In the genomic region with DNA sequence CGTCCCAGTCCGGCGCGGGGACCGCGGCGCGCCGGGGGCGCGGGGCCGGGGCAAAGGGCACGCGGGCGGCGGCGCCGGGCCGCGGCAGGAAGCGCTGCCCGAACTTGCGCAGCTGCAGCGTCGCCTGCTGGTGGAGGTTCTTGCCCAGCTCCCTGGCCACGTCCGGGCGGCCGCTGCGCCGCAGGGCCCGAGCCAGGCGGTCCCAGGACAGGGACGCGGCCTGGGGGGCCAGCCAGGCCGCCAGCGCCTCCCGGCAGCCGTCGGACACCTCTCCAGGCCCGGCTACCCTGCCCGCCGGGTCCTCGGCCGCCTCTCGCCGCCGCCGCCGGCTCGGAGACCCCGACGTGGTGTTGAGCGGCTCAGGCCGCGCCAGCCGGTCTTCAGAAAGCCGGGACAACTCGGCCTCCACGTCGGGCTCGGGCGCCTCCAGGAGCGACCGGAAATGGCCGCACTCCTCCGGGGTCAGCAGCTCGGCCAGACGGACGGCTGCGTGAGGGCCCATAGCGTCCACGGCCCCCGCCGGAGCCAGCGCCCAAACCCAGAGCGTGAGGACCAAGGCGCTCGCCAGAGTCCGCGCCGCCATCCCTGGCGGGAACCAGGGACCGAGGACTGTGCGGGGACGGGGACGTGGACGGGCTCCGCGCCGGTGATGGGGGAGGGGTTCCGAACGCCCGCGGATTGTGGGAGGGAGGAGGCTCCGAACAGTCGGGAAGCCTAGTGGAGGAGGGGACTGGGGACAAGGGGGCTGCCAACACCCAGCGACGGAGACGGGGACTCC, we compare ENCODE assay signal across 8 cellular contexts. TPM values are rescaled to one million over a fixed set of nuclear protein-coding genes. Genes with fewer than 3 reads are reported as not detected.
DNase-seq lines count a peak whose midpoint lies in the region; ATAC-seq, FAIRE-seq and TF ChIP-seq lines count a peak whose summit lies in the region.

No MANE protein-coding gene starts in this region.

- peak overlapping the region; percentile 46; the same call in 1 of the 2 replicates for H2BK15ac ChIP-seq in H1 (ENCODE audit: low read length)

- H4K5ac ChIP-seq in H1 (ENCODE audit: insufficient read length, low read depth, low read length): no peak overlapping the region

- H2BK20ac ChIP-seq in H1 (ENCODE audit: low read length): no peak overlapping the region

- ATAC-seq in GM18519 (IDR thresholded peaks at IDR 0.05; ENCODE audit: low FRiP score, unreplicated experiment) (no peak), GM19035 (IDR thresholded peaks at IDR 0.05; ENCODE audit: unreplicated experiment) (no peak)

- H4K8ac ChIP-seq in H1 (ENCODE audit: extremely low read depth, insufficient read depth, low read length): peak overlapping the region; percentile 87

- H4K91ac ChIP-seq in H1 (replicated peaks; ENCODE audit: insufficient read length, low read length): no peak overlapping the region

- H3K18ac ChIP-seq in H1 (ENCODE audit: extremely low read depth, low read length): peak overlapping the region; percentile 76

- TF ChIP-seq CTCF in GM10266 (IDR thresholded peaks at IDR 0.05; ENCODE audit: control insufficient read depth, insufficient read depth, low read depth, missing control alignments) (peak; percentile 64), H1 (IDR thresholded peaks at IDR 0.05; ENCODE audit: control extremely low read depth in 1 of 3, insufficient read depth in 1 of 3, low read depth in 1 of 3, low read length in 3 of 3) (peak; percentile 79 to 93 (median 83))

- peaks cover 4% of the 10 kb centered on the region; the same call in 1 of the 2 replicates for H3K23me2 ChIP-seq in H1 (ENCODE audit: low read depth, low read length)

- 5% methylated on average over 44 of the region's 100 CpGs; no CpG with 5 or more reads in 1 of the 2 experiments for WGBS in H1 (ENCODE audit: extremely low coverage in 1 of 2, insufficient coverage in 1 of 2, insufficient read length in 1 of 2, insufficient replicate concordance in 2 of 2, low coverage in 1 of 2, low lambda C conversion rate in 2 of 2, missing lambda C conversion rate in 1 of 2), 2 experiments

- POLR2A ChIA-PET in H1 (lab: Charles Lee; ENCODE audit: partially characterized antibody): interaction anchor here (0.6 to 3.2 kb wide), 14 partner anchors 9 to 425 kb away, joined by 3 to 14 read pairs (median 4); no protein-coding TSS in a partner anchor

- TF ChIP-seq POLR2A in H1 (IDR thresholded peaks at IDR 0.05; ENCODE audit: control extremely low read depth in 1 of 2, low read depth in 2 of 2, low read length in 2 of 2): no peak; a peak in 1 of 3 replicates

- H2AK5ac ChIP-seq in H1 (ENCODE audit: low read depth, low read length): no peak overlapping the region

- H3K4me1 ChIP-seq in H1 (replicated peaks in 1 of 4; ENCODE audit: control insufficient read depth in 3 of 4, insufficient read depth in 4 of 4, low read length in 3 of 4): peaks cover 0 to 8% (median 2%) of the 10 kb centered on the region in 4 experiments; a peak in 5 of 7 replicates

- H3K4me3 ChIP-seq in H1 (ENCODE audit: extremely low read depth in 1 of 4, insufficient read depth in 2 of 4, low read depth in 3 of 4, low read length in 4 of 4): peak overlapping the region; percentile 42 to 79 (median 60)

- no peak overlapping the region for H2BK5ac ChIP-seq in H1 (ENCODE audit: low read depth, low read length)

- no peaks in the 10 kb centered on the region for H3K36me3 ChIP-seq in H1 (ENCODE audit: control insufficient read depth in 2 of 4, insufficient read depth in 4 of 4, low read length in 3 of 4)

- TF ChIP-seq EP300 in H1 (IDR thresholded peaks at IDR 0.05; ENCODE audit: borderline replicate concordance in 1 of 2, low read depth in 2 of 2, low read length in 2 of 2): no peak

- no peak overlapping the region for H2BK120ac ChIP-seq in H1 (replicated peaks; ENCODE audit: low read depth, low read length)

- no peak overlapping the region for H3K27ac ChIP-seq in H1 (ENCODE audit: low read depth, low read length)

- H2BK12ac ChIP-seq in H1 (ENCODE audit: low read depth, low read length): peak overlapping the region; percentile 52; the same call in 1 of the 2 replicates

- H3K4ac ChIP-seq in H1 (replicated peaks; ENCODE audit: insufficient read length, low read depth, low read length): no peak overlapping the region

- peak overlapping the region; percentile 49 to 92 for H3K4me2 ChIP-seq in H1 (ENCODE audit: insufficient read depth in 1 of 2, low read depth in 2 of 2, low read length in 2 of 2)

- no peaks in the 10 kb centered on the region for H3K9me3 ChIP-seq in H1 (ENCODE audit: insufficient read depth in 2 of 2, low read depth in 1 of 2, low read length in 1 of 2)

- H3K79me2 ChIP-seq in H1 (ENCODE audit: control insufficient read depth in 1 of 2, insufficient read depth in 2 of 2, low read length in 2 of 2): no peaks in the 10 kb centered on the region

- peak; percentile 57 to 74; a peak in 3 of 4 replicates for TF ChIP-seq RAD21 in H1 (IDR thresholded peaks at IDR 0.05 in 1 of 2, conservative IDR thresholded peaks at IDR 0.05 in 1 of 2; ENCODE audit: low read depth in 2 of 2, low read length in 2 of 2)

- H2AFZ ChIP-seq in H1 (ENCODE audit: low read length): peak overlapping the region; percentile 26; the same call in 1 of the 2 replicates

- no peak overlapping the region for H3K56ac ChIP-seq in H1 (replicated peaks; ENCODE audit: insufficient read length, low read depth, low read length)

- H3K79me1 ChIP-seq in H1 (ENCODE audit: low read depth, low read length): no peaks in the 10 kb centered on the region

- no peak for FAIRE-seq in H1 (lab: Jason Lieb, UNC)

- H3K23ac ChIP-seq in H1 (ENCODE audit: insufficient read length): no peak overlapping the region

- H3K14ac ChIP-seq in H1 (ENCODE audit: insufficient read length): no peak overlapping the region

- DNase-seq in GM10266 (ENCODE audit: extremely low spot score): peak; percentile 84
- DNase-seq in NCI-H2171 (lab: John Stamatoyannopoulos, UW): peak; percentile 55
- peak in 2 of 3 experiments; percentile 39 to 56 for DNase-seq in activated CD8-positive, alpha-beta memory T cell treated with anti-CD3 and anti-CD28 coated beads for 48 hours (ENCODE audit: low read depth in 2 of 3, low spot score in 2 of 3)
- peak in 1 of 2 experiments; percentile 86 for DNase-seq in H1 (ENCODE audit: low read depth in 1 of 2, low spot score in 2 of 2)
- peak; percentile 71 for DNase-seq in medulla oblongata (ENCODE audit: extremely low spot score)
- peak; percentile 37 to 58 (median 40) for DNase-seq in stimulated activated CD4-positive, alpha-beta T cell treated with anti-CD3 and anti-CD28 coated beads, TNF-alpha, amount 100 ng/mL, for 4 hours (ENCODE audit: low read depth in 3 of 3)

- H3K27me3 ChIP-seq in H1 (replicated peaks in 1 of 4; ENCODE audit: control insufficient read depth in 3 of 4, extremely low read depth in 1 of 4, insufficient read depth in 3 of 4, low read length in 3 of 4): peaks cover 0 to 43% (median 27%) of the 10 kb centered on the region in 4 experiments; a peak in 5 of 7 replicates

- peaks cover 0 to 3% of the 10 kb centered on the region in 2 experiments for H4K20me1 ChIP-seq in H1 (replicated peaks in 1 of 2; ENCODE audit: control insufficient read depth in 1 of 2, insufficient read depth in 2 of 2, low read length in 2 of 2)

- CTCF ChIA-PET in H1 (lab: Charles Lee; ENCODE audit: partially characterized antibody): interaction anchor here (0.6 to 9.0 kb wide), 32 partner anchors 10 to 395 kb away, joined by 3 to 139 read pairs (median 4); no protein-coding TSS in a partner anchor

- peak overlapping the region in 3 of 4 experiments; percentile 34 to 65 (median 60); a peak in 5 of 7 replicates for H3K9ac ChIP-seq in H1 (replicated peaks in 1 of 4; ENCODE audit: extremely low read depth in 1 of 4, low read depth in 3 of 4, low read length in 3 of 4)

TF ChIP-seq in H1, 55 proteins besides CTCF, POLR2A, EP300 and RAD21 (continues in another document):
- TF ChIP-seq EGR1 (IDR thresholded peaks at IDR 0.05; ENCODE audit: borderline replicate concordance, low read depth, low read length): 0 out of 2 replicates have a peak, but pooled peaks have one; percentile 7
- TF ChIP-seq KDM5A (IDR thresholded peaks at IDR 0.05; ENCODE audit: low read length): no peak
- no peak; the same call in 1 of the 2 replicates for TF ChIP-seq GABPA (IDR thresholded peaks at IDR 0.05; ENCODE audit: borderline replicate concordance, insufficient read depth, low read length)
- TF ChIP-seq, protein P1, sequence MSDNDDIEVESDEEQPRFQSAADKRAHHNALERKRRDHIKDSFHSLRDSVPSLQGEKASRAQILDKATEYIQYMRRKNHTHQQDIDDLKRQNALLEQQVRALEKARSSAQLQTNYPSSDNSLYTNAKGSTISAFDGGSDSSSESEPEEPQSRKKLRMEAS (IDR thresholded peaks at IDR 0.05): peak; percentile 68
- no peak for TF ChIP-seq SIRT6 (IDR thresholded peaks at IDR 0.05; ENCODE audit: low read length)
- TF ChIP-seq YY1 (IDR thresholded peaks at IDR 0.05; ENCODE audit: low read depth, low read length): peak; percentile 72
- TF ChIP-seq KDM1A (IDR thresholded peaks at IDR 0.05; ENCODE audit: borderline replicate concordance, low read length): peak; percentile 22; the same call in 1 of the 2 replicates
- no peak for TF ChIP-seq CEBPB (IDR thresholded peaks at IDR 0.05; ENCODE audit: low read depth, low read length)
- TF ChIP-seq EZH2 (IDR thresholded peaks at IDR 0.05; ENCODE audit: low read depth, low read length, severe bottlenecking): peak; percentile 40
- no peak for TF ChIP-seq TCF12 (IDR thresholded peaks at IDR 0.05; ENCODE audit: low read depth, low read length)
- no peak for TF ChIP-seq JUND (IDR thresholded peaks at IDR 0.05; ENCODE audit: low read length)
- no peak for TF ChIP-seq TAF1 (IDR thresholded peaks at IDR 0.05; ENCODE audit: low read depth, low read length)
- TF ChIP-seq HDAC6 (IDR thresholded peaks at IDR 0.05; ENCODE audit: low read depth, low read length): no peak
- TF ChIP-seq KDM4A (IDR thresholded peaks at IDR 0.05; ENCODE audit: low read depth, low read length, severe bottlenecking): peak; percentile 90
- 0 out of 2 replicates have a peak, but pooled peaks have one; percentile 26 for TF ChIP-seq POLR2AphosphoS5 (IDR thresholded peaks at IDR 0.05; ENCODE audit: low read depth, low read length)
- no peak for TF ChIP-seq SP1 (IDR thresholded peaks at IDR 0.05; ENCODE audit: low read depth, low read length)
- TF ChIP-seq SUZ12 (IDR thresholded peaks at IDR 0.05; ENCODE audit: low read length): peak; percentile 37
- no peak for TF ChIP-seq BACH1 (IDR thresholded peaks at IDR 0.05; ENCODE audit: low read length)

RNA-seq across cellular contexts. Expression of gene FIGNL2, which starts 34.0 kb away (rescaled TPM):
- 6.5 and 7.5 TPM in 2 replicates for total RNA-seq in H1 (2021; fragmentation: NEBNext Ultra II Directional; extraction: Animal tissue kit (Norgen Biotek cat#: 25700))
- 7.1 and 10.9 TPM in 2 replicates for polyA plus RNA-seq in H1 (2011; rRNA removed)
- 6.7 TPM for polyA plus RNA-seq in H1 (2011; cell fraction: cytosol; rRNA removed)
- 12.7 TPM for polyA plus RNA-seq in H1 (2011; cell fraction: nucleus; rRNA removed)
- 4.7 to 5.7 TPM (median 5.2 TPM) in 4 replicates for polyA plus RNA-seq in H1 (2012, experiment 1 of 2)
- polyA plus RNA-seq in H1 (2012, experiment 2 of 2): 4.7 TPM
- polyA plus RNA-seq in H1 (2013, experiment 1 of 2): 2.7 TPM
- polyA plus RNA-seq in H1 (2013, experiment 2 of 2): 2.2 TPM
- 3.0 and 6.3 TPM in 2 replicates for polyA minus RNA-seq in H1 (2011; rRNA and poly(A)+ RNA removed)
- 7.0 TPM for polyA minus RNA-seq in H1 (2011; cell fraction: cytosol; rRNA and poly(A)+ RNA removed)
- polyA minus RNA-seq in H1 (2011; cell fraction: nucleus; rRNA and poly(A)+ RNA removed): 11.2 TPM
